1 cellular context compared by ENCODE assay signal in genomic region chr17:81833160-81833920, GRCh38.
TF ChIP-seq lines count a peak whose summit lies in the region.

TSS of gene MCRIP1 (minus strand) at chr17:81833291. CDS start at chr17:81824506, 8,785 bp downstream.

TF ChIP-seq in HepG2, 621 proteins besides CTCF, POLR2A, EP300 and RAD21 (continued from another document and continues in another):
- TF ChIP-seq, protein P1, sequence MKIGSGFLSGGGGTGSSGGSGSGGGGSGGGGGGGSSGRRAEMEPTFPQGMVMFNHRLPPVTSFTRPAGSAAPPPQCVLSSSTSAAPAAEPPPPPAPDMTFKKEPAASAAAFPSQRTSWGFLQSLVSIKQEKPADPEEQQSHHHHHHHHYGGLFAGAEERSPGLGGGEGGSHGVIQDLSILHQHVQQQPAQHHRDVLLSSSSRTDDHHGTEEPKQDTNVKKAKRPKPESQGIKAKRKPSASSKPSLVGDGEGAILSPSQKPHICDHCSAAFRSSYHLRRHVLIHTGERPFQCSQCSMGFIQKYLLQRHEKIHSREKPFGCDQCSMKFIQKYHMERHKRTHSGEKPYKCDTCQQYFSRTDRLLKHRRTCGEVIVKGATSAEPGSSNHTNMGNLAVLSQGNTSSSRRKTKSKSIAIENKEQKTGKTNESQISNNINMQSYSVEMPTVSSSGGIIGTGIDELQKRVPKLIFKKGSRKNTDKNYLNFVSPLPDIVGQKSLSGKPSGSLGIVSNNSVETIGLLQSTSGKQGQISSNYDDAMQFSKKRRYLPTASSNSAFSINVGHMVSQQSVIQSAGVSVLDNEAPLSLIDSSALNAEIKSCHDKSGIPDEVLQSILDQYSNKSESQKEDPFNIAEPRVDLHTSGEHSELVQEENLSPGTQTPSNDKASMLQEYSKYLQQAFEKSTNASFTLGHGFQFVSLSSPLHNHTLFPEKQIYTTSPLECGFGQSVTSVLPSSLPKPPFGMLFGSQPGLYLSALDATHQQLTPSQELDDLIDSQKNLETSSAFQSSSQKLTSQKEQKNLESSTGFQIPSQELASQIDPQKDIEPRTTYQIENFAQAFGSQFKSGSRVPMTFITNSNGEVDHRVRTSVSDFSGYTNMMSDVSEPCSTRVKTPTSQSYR (CRISPR knock-in tag; IDR thresholded peaks at IDR 0.05; ENCODE audit: borderline replicate concordance): peak; percentile 3; the same call in 1 of the 2 replicates
- TF ChIP-seq, protein P2, sequence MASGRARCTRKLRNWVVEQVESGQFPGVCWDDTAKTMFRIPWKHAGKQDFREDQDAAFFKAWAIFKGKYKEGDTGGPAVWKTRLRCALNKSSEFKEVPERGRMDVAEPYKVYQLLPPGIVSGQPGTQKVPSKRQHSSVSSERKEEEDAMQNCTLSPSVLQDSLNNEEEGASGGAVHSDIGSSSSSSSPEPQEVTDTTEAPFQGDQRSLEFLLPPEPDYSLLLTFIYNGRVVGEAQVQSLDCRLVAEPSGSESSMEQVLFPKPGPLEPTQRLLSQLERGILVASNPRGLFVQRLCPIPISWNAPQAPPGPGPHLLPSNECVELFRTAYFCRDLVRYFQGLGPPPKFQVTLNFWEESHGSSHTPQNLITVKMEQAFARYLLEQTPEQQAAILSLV (CRISPR knock-in tag; IDR thresholded peaks at IDR 0.05; ENCODE audit: borderline replicate concordance): peak; percentile 97; the same call in 1 of the 2 replicates
- peak; percentile 79 for TF ChIP-seq JUN (CRISPR knock-in tag; IDR thresholded peaks at IDR 0.05)
- TF ChIP-seq, protein P3, sequence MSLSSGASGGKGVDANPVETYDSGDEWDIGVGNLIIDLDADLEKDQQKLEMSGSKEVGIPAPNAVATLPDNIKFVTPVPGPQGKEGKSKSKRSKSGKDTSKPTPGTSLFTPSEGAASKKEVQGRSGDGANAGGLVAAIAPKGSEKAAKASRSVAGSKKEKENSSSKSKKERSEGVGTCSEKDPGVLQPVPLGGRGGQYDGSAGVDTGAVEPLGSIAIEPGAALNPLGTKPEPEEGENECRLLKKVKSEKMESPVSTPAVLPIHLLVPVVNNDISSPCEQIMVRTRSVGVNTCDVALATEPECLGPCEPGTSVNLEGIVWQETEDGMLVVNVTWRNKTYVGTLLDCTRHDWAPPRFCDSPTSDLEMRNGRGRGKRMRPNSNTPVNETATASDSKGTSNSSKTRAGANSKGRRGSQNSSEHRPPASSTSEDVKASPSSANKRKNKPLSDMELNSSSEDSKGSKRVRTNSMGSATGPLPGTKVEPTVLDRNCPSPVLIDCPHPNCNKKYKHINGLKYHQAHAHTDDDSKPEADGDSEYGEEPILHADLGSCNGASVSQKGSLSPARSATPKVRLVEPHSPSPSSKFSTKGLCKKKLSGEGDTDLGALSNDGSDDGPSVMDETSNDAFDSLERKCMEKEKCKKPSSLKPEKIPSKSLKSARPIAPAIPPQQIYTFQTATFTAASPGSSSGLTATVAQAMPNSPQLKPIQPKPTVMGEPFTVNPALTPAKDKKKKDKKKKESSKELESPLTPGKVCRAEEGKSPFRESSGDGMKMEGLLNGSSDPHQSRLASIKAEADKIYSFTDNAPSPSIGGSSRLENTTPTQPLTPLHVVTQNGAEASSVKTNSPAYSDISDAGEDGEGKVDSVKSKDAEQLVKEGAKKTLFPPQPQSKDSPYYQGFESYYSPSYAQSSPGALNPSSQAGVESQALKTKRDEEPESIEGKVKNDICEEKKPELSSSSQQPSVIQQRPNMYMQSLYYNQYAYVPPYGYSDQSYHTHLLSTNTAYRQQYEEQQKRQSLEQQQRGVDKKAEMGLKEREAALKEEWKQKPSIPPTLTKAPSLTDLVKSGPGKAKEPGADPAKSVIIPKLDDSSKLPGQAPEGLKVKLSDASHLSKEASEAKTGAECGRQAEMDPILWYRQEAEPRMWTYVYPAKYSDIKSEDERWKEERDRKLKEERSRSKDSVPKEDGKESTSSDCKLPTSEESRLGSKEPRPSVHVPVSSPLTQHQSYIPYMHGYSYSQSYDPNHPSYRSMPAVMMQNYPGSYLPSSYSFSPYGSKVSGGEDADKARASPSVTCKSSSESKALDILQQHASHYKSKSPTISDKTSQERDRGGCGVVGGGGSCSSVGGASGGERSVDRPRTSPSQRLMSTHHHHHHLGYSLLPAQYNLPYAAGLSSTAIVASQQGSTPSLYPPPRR (CRISPR knock-in tag; IDR thresholded peaks at IDR 0.05; ENCODE audit: borderline replicate concordance): peak; percentile 85
- TF ChIP-seq, protein P4, sequence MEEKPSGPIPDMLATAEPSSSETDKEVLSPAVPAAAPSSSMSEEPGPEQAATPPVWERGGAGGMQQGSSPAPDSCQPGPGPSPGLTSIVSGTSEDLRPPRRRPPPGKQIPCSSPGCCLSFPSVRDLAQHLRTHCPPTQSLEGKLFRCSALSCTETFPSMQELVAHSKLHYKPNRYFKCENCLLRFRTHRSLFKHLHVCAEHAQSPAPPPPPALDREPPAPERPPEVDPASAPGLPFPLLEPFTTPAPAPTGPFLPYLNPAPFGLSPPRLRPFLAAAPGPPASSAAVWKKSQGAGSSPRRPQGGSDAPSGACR (CRISPR knock-in tag; IDR thresholded peaks at IDR 0.05): peak; percentile 98; the same call in 1 of the 2 replicates
- TF ChIP-seq KDM6A (CRISPR knock-in tag; IDR thresholded peaks at IDR 0.05; ENCODE audit: low read depth): 0 out of 2 replicates have a peak, but pooled peaks have one; percentile 50
- TF ChIP-seq ZMYM2 (CRISPR knock-in tag; IDR thresholded peaks at IDR 0.05): no peak
- TF ChIP-seq GMEB2 (CRISPR knock-in tag; IDR thresholded peaks at IDR 0.05; ENCODE audit: low read depth): no peak
- peak; percentile 66; the same call in 1 of the 2 replicates for TF ChIP-seq ZNF558 (CRISPR knock-in tag; IDR thresholded peaks at IDR 0.05; ENCODE audit: borderline replicate concordance)
- TF ChIP-seq, protein P5, sequence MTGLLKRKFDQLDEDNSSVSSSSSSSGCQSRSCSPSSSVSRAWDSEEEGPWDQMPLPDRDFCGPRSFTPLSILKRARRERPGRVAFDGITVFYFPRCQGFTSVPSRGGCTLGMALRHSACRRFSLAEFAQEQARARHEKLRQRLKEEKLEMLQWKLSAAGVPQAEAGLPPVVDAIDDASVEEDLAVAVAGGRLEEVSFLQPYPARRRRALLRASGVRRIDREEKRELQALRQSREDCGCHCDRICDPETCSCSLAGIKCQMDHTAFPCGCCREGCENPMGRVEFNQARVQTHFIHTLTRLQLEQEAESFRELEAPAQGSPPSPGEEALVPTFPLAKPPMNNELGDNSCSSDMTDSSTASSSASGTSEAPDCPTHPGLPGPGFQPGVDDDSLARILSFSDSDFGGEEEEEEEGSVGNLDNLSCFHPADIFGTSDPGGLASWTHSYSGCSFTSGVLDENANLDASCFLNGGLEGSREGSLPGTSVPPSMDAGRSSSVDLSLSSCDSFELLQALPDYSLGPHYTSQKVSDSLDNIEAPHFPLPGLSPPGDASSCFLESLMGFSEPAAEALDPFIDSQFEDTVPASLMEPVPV (CRISPR knock-in tag; IDR thresholded peaks at IDR 0.05): peak; percentile 93
- TF ChIP-seq, protein P6, sequence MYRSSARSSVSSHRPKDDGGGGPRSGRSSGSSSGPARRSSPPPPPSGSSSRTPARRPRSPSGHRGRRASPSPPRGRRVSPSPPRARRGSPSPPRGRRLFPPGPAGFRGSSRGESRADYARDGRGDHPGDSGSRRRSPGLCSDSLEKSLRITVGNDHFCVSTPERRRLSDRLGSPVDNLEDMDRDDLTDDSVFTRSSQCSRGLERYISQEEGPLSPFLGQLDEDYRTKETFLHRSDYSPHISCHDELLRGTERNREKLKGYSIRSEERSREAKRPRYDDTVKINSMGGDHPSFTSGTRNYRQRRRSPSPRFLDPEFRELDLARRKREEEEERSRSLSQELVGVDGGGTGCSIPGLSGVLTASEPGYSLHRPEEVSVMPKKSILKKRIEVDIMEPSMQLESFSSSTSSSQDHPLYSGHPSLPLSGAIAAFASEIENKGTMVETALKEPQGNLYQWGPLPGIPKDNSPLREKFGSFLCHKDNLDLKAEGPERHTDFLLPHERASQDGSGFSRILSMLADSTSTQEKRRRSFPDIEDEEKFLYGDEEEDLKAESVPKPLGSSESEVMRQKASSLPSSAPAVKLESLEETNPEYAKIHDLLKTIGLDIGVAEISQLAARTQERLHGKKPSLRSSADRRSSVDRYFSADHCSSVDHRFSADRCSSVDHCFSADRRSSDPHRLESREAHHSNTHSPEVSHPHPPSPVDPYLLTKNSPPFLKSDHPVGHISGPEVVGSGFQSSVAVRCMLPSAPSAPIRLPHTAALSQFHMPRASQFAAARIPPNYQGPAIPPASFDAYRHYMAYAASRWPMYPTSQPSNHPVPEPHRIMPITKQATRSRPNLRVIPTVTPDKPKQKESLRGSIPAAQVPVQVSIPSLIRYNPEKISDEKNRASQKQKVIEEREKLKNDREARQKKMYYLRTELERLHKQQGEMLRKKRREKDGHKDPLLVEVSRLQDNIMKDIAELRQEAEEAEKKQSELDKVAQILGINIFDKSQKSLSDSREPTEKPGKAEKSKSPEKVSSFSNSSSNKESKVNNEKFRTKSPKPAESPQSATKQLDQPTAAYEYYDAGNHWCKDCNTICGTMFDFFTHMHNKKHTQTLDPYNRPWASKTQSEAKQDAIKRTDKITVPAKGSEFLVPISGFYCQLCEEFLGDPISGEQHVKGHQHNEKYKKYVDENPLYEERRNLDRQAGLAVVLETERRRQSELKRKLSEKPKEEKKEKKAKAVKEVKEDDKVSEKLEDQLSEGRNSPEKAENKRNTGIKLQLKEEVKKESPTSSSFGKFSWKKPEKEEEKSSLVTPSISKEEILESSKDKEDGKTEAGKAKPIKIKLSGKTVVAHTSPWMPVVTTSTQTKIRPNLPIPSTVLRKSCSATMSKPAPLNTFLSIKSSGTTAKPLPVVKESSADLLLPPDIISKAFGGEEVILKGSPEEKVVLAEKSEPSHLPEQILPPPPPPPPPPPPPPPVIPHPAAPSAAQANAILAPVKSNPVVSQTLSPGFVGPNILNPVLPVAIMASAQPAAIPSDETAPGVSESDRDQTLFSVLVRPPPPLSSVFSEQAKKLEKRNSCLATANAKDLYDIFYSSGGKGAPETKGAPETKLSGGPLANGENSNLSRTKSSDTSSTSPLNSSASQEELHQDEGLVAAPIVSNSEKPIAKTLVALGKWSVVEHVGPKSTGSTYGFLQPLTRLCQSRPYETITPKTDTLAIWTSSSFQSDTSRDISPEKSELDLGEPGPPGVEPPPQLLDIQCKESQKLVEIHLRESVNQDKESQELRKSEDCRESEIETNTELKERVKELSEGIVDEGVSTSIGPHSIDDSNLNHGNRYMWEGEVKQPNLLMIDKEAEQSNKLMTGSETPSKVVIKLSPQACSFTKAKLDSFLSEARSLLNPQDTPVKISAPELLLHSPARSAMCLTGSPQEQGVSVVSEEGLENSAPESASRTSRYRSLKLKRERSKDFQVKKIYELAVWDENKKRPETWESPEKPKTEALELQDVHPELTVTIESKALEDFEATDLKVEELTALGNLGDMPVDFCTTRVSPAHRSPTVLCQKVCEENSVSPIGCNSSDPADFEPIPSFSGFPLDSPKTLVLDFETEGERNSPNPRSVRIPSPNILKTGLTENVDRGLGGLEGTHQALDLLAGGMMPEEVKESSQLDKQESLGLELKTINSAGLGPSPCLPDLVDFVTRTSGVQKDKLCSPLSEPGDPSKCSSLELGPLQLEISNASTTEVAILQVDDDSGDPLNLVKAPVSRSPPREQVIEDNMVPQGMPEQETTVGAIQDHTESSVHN (CRISPR knock-in tag; IDR thresholded peaks at IDR 0.05): peak; percentile 83; the same call in 1 of the 2 replicates
- TF ChIP-seq KDM5A (IDR thresholded peaks at IDR 0.05; ENCODE audit: borderline replicate concordance, low read length): no peak; the same call in 1 of the 2 replicates
- TF ChIP-seq MAFF (IDR thresholded peaks at IDR 0.05; ENCODE audit: low read depth, low read length): no peak
- peak; percentile 71; the same call in 1 of the 2 replicates for TF ChIP-seq ZNF598 (CRISPR knock-in tag; IDR thresholded peaks at IDR 0.05; ENCODE audit: borderline replicate concordance)
- TF ChIP-seq ZNF3 (CRISPR knock-in tag; IDR thresholded peaks at IDR 0.05): no peak; the same call in 1 of the 2 replicates
- peak; percentile 95 for TF ChIP-seq MYC (CRISPR knock-in tag; IDR thresholded peaks at IDR 0.05; ENCODE audit: borderline replicate concordance)
- TF ChIP-seq CBX2 (IDR thresholded peaks at IDR 0.05; ENCODE audit: low read depth, low read length): no peak
- TF ChIP-seq CBX2 (CRISPR knock-in tag; IDR thresholded peaks at IDR 0.05; ENCODE audit: low read depth): no peak
- 0 out of 2 replicates have a peak, but pooled peaks have one; percentile 29 for TF ChIP-seq PRDM4 (CRISPR knock-in tag; IDR thresholded peaks at IDR 0.05; ENCODE audit: borderline replicate concordance)
- 0 out of 2 replicates have a peak, but pooled peaks have one; percentile 64 for TF ChIP-seq FOXM1 (CRISPR knock-in tag; IDR thresholded peaks at IDR 0.05)
- TF ChIP-seq ZNF883 (CRISPR knock-in tag; IDR thresholded peaks at IDR 0.05; ENCODE audit: not compliant biosample characterization): peak; percentile 93
- TF ChIP-seq, protein P7, sequence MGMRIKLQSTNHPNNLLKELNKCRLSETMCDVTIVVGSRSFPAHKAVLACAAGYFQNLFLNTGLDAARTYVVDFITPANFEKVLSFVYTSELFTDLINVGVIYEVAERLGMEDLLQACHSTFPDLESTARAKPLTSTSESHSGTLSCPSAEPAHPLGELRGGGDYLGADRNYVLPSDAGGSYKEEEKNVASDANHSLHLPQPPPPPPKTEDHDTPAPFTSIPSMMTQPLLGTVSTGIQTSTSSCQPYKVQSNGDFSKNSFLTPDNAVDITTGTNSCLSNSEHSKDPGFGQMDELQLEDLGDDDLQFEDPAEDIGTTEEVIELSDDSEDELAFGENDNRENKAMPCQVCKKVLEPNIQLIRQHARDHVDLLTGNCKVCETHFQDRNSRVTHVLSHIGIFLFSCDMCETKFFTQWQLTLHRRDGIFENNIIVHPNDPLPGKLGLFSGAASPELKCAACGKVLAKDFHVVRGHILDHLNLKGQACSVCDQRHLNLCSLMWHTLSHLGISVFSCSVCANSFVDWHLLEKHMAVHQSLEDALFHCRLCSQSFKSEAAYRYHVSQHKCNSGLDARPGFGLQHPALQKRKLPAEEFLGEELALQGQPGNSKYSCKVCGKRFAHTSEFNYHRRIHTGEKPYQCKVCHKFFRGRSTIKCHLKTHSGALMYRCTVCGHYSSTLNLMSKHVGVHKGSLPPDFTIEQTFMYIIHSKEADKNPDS (CRISPR knock-in tag; IDR thresholded peaks at IDR 0.05): peak; percentile 85; the same call in 1 of the 2 replicates
